1 cellular context compared by ENCODE assay signal in the genomic region with DNA sequence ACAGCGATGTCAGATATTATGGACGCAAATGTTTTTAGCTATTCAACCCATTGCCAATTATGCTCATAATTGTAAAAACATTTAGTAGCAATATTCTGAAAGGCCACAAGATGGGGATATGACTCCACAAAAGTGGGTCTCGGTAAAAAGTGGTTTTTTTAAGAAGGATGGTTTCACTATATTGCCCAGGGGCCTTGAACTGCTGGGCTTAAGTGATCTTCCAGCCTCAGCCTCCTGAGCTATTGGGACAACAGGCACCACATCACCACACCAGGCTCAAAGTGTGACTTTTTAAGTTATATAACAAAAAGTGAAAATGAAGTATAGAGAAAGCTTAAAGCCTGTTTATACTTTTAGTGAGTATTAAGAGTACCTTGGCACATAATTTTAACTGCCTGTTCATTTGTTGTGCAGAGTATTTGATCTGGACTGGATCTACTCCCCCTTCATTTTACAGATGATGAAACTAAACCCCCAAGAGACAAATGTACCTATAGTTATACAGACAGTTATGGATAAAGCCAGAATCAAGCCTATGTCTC.
TF ChIP-seq lines count a peak whose summit lies in the region.

No MANE protein-coding gene starts in this region.

TF ChIP-seq in H1, 55 proteins besides CTCF, POLR2A, EP300 and RAD21:
- TF ChIP-seq CHD1 (IDR thresholded peaks at IDR 0.05; ENCODE audit: low read depth, low read length) (no peak), MAFK (IDR thresholded peaks at IDR 0.05; ENCODE audit: low read depth, low read length) (no peak), KDM5A (IDR thresholded peaks at IDR 0.05; ENCODE audit: low read length) (no peak), NANOG (IDR thresholded peaks at IDR 0.05; ENCODE audit: insufficient read depth, low read depth, low read length, poor library complexity, severe bottlenecking) (no peak), RBBP5 (IDR thresholded peaks at IDR 0.05; ENCODE audit: borderline replicate concordance, low read depth, low read length) (no peak), NRF1 (IDR thresholded peaks at IDR 0.05; ENCODE audit: low read depth, low read length) (no peak)
